Comparison of ENCODE assay signal across 8 cellular contexts in genomic region chr1:65255088-65256050, GRCh38. TPM values are rescaled to one million over a fixed set of nuclear protein-coding genes. Genes with fewer than 3 reads are reported as not detected.
A peak's percentile ranks its signal among the peaks of the same experiment; 100 is the strongest.
DNase-seq lines count a peak whose midpoint lies in the region; ATAC-seq and TF ChIP-seq lines count a peak whose summit lies in the region.

No MANE protein-coding gene starts in this region.

- peaks cover 0 to 11% (median 8%) of the 10 kb centered on the region in 3 donors for H3K27me3 ChIP-seq in stomach

- ATAC-seq in HG02938 (IDR thresholded peaks at IDR 0.05; ENCODE audit: unreplicated experiment), result no peak

- TF ChIP-seq EP300 in stomach (IDR thresholded peaks at IDR 0.05), result no peak

- no peak for TF ChIP-seq CTCF in stomach (IDR thresholded peaks at IDR 0.05)

- intact Hi-C loops in stomach (cut with DNase I; ENCODE audit: low total_unique reads), result no loop called here

- peaks cover 18 to 21% (median 20%) of the 10 kb centered on the region in 4 donors for H3K4me1 ChIP-seq in stomach

- TF ChIP-seq POLR2A in stomach (IDR thresholded peaks at IDR 0.05), result no peak

- peak; percentile 33 to 50 for DNase-seq in NCI-H524 (lab: John Stamatoyannopoulos, UW)
- DNase-seq in NCI-H524 treated with DMSO at 0.1 percent for 48 hours (lab: John Stamatoyannopoulos, UW), result no peak
- peak; percentile 54 to 68 for DNase-seq in NCI-H526 (lab: John Stamatoyannopoulos, UW)
- peak in 37 of 61 donors; percentile 15 to 77 (median 52) for DNase-seq in caudate nucleus (lab: John Stamatoyannopoulos, UW)
- peak; percentile 69 for DNase-seq in kidney tubule cell (ENCODE audit: low spot score)
- DNase-seq in stomach, result no peak
- DNase-seq in effector CD8-positive, alpha-beta T cell (lab: John Stamatoyannopoulos, UW), result no peak

- 27 to 36% (median 32%) methylated on average over 28 of the region's 28 CpGs for WGBS in stomach, 5 donors

- H3K4me3 ChIP-seq in stomach, result peak overlapping the region; percentile 78 to 95 (median 88)

- H3K36me3 ChIP-seq in stomach, result no peaks in the 10 kb centered on the region

- H3K27ac ChIP-seq in caudate nucleus (ENCODE audit: low read depth, low read length) (peak overlapping the region; percentile 92), stomach (peak overlapping the region; percentile 70 to 85 (median 78))

- no peaks in the 10 kb centered on the region for H3K9me3 ChIP-seq in stomach

RNA-seq across cellular contexts. Expression of gene DNAJC6, which starts 54.0 kb away (rescaled TPM):
- 1 to 10 TPM in 2 of 5 donors, under 1 TPM in 2, not detected in 1; under 0.01 to 7.5 (median 3.2) TPM for total RNA-seq in stomach
- polyA plus RNA-seq in stomach, result under 1 TPM; 0.45 to 0.92 (median 0.68) TPM

Comparison
In these comparisons a context has a peak if more than half of its experiments do, and no peak if none do; other contexts are left out.
1. DNase-seq: peak in NCI-H524 (2 of 2), NCI-H526 (2 of 2), caudate nucleus (37 of 61) and kidney tubule cell (single experiment); none in NCI-H524 treated with DMSO at 0.1 percent for 48 hours (single experiment), stomach (single experiment) and effector CD8-positive, alpha-beta T cell (single experiment).